In the genomic region with DNA sequence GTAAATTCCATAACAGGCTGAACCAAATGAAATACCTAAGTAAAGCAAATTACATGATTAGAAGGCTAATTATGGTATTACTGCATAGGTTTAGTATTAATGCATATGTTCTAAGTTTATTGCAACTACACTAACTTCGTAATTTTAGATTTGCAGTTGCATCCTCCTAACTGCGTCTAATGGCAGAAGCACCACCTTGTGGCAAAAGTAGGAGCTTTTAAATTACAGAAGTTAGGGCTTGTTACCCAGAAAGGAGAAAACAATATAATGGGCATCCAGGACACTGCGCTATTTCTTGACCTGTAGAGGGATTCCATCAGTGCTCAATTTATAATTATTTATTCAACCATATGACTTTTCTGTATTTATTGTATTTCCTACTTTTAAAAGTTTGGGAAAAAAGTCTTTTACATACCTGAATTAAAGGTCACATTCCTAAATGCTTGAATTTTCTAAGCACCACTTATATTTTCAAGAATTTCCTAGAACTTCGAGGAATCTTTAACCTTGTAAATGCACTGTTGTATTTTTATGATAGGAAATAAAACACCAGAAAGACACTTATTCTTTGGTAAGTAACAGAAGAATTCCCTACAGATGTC, we compare ENCODE assay signal across 9 cellular contexts. TPM values are rescaled to one million over a fixed set of nuclear protein-coding genes. Genes with fewer than 3 reads are reported as not detected.
A peak's percentile ranks its signal among the peaks of the same experiment; 100 is the strongest.
DNase-seq lines count a peak whose midpoint lies in the region; ATAC-seq, FAIRE-seq and TF ChIP-seq lines count a peak whose summit lies in the region.
"Had no signal": no experiment of that assay in that cellular context is flagged by ENCODE, and none has a peak within 500 bp of the region (broad histone marks: within the 10 kb centered on the region; RNA-seq: fewer than 3 reads in every experiment).

No MANE protein-coding gene starts in this region.

- no peak overlapping the region for H3K4me3 Mint-ChIP-seq in mesothelial cell of epicardium
- no peak overlapping the region for H3K4me3 Mint-ChIP-seq in T-helper 2 cell treated with Interferon-gamma antibody and Interleukin-4, amounts not matched to agents 5 μg/mL and 100 μg/mL, for 36 hours
- H3K4me3 Mint-ChIP-seq: stimulated activated naive B cell treated with anti-CD40 and anti-IgM and Interleukin-4, amounts not matched to agents 10 μg/mL and 1 μg/mL and 100 μg/mL, for 72 hours had no signal

- DNase-seq in D721Med (ENCODE audit: insufficient read length, low spot score) (no peak), LNCaP clone FGC (ENCODE audit: low read depth) (peak; percentile 2), breast epithelium (ENCODE audit: low spot score in 2 of 2) (no peak), mesothelial cell of epicardium (ENCODE audit: low spot score in 2 of 2, unreplicated experiment in 2 of 2) (no peak), activated gamma-delta T cell (lab: John Stamatoyannopoulos, UW) (no peak)
- no peak for DNase-seq in T-helper 2 cell treated with Interferon-gamma antibody and Interleukin-4, amounts not matched to agents 5 μg/mL and 100 μg/mL, for 36 hours (ENCODE audit: low spot score)
- DNase-seq: stimulated activated naive B cell treated with anti-CD40 and anti-IgM and Interleukin-4, amounts not matched to agents 10 μg/mL and 1 μg/mL and 100 μg/mL, for 72 hours had no signal

- no peak overlapping the region for H3K27ac Mint-ChIP-seq in mesothelial cell of epicardium
- H3K27ac Mint-ChIP-seq in T-helper 2 cell treated with Interferon-gamma antibody and Interleukin-4, amounts not matched to agents 5 μg/mL and 100 μg/mL, for 36 hours = no peak overlapping the region
- H3K27ac Mint-ChIP-seq: stimulated activated naive B cell treated with anti-CD40 and anti-IgM and Interleukin-4, amounts not matched to agents 10 μg/mL and 1 μg/mL and 100 μg/mL, for 72 hours had no signal

- H3K4me1 Mint-ChIP-seq in mesothelial cell of epicardium = no peaks in the 10 kb centered on the region
- H3K4me1 Mint-ChIP-seq in T-helper 2 cell treated with Interferon-gamma antibody and Interleukin-4, amounts not matched to agents 5 μg/mL and 100 μg/mL, for 36 hours (ENCODE audit: low read depth) = peaks cover 1% of the 10 kb centered on the region
- H3K4me1 Mint-ChIP-seq: stimulated activated naive B cell treated with anti-CD40 and anti-IgM and Interleukin-4, amounts not matched to agents 10 μg/mL and 1 μg/mL and 100 μg/mL, for 72 hours had no signal

- intact Hi-C loops in breast epithelium (cut with DNase I; ENCODE audit: low total_unique reads) = no loop called here

- peaks cover 5% of the 10 kb centered on the region for H3K36me3 ChIP-seq in breast epithelium

- ATAC-seq in HG03439 (IDR thresholded peaks at IDR 0.05; ENCODE audit: unreplicated experiment) = no peak
- no peak for ATAC-seq in HG03460 (IDR thresholded peaks at IDR 0.05; ENCODE audit: unreplicated experiment)

- no peaks in the 10 kb centered on the region for H3K9me3 ChIP-seq in breast epithelium

- peaks cover 10% of the 10 kb centered on the region for H3K36me3 Mint-ChIP-seq in mesothelial cell of epicardium
- H3K36me3 Mint-ChIP-seq in T-helper 2 cell treated with Interferon-gamma antibody and Interleukin-4, amounts not matched to agents 5 μg/mL and 100 μg/mL, for 36 hours (ENCODE audit: low read depth) = peaks cover 20% of the 10 kb centered on the region

- no peak overlapping the region for H3K27ac ChIP-seq in breast epithelium

- no peaks in the 10 kb centered on the region for H3K27me3 Mint-ChIP-seq in mesothelial cell of epicardium (ENCODE audit: low read depth)
- no peaks in the 10 kb centered on the region for H3K27me3 Mint-ChIP-seq in T-helper 2 cell treated with Interferon-gamma antibody and Interleukin-4, amounts not matched to agents 5 μg/mL and 100 μg/mL, for 36 hours (ENCODE audit: low read depth)
- H3K27me3 Mint-ChIP-seq: stimulated activated naive B cell treated with anti-CD40 and anti-IgM and Interleukin-4, amounts not matched to agents 10 μg/mL and 1 μg/mL and 100 μg/mL, for 72 hours had no signal

- H3K4me3 ChIP-seq in LNCaP clone FGC (ENCODE audit: low read depth, low read length) (no peak overlapping the region), breast epithelium (no peak overlapping the region)

- TF ChIP-seq POLR2A in breast epithelium (IDR thresholded peaks at IDR 0.05) = no peak

- no peaks in the 10 kb centered on the region for H3K27me3 ChIP-seq in breast epithelium

- no peaks in the 10 kb centered on the region for H3K9me3 Mint-ChIP-seq in mesothelial cell of epicardium
- no peaks in the 10 kb centered on the region for H3K9me3 Mint-ChIP-seq in T-helper 2 cell treated with Interferon-gamma antibody and Interleukin-4, amounts not matched to agents 5 μg/mL and 100 μg/mL, for 36 hours
- H3K9me3 Mint-ChIP-seq: stimulated activated naive B cell treated with anti-CD40 and anti-IgM and Interleukin-4, amounts not matched to agents 10 μg/mL and 1 μg/mL and 100 μg/mL, for 72 hours had no signal

- TF ChIP-seq CTCF in D721Med (IDR thresholded peaks at IDR 0.05; ENCODE audit: insufficient read depth, missing control alignments) = peak; percentile 55
- TF ChIP-seq CTCF in LNCaP clone FGC (IDR thresholded peaks at IDR 0.05; ENCODE audit: control insufficient read depth, extremely low read depth, insufficient read depth) = peak; percentile 57
- peak in 2 of 3 donors; percentile 28 to 43 for TF ChIP-seq CTCF in breast epithelium (IDR thresholded peaks at IDR 0.05)
- TF ChIP-seq CTCF in mesothelial cell of epicardium (IDR thresholded peaks at IDR 0.05; ENCODE audit: unreplicated experiment) = peak; percentile 53

- H3K4me1 ChIP-seq in breast epithelium = no peaks in the 10 kb centered on the region

- no peak for FAIRE-seq in D721Med (lab: Jason Lieb, UNC)

RNA-seq across cellular contexts. Expression of a gene that starts 16.3 kb away (rescaled TPM):
- total RNA-seq in breast epithelium = 1 to 10 TPM in 1 of 3 donors, under 1 TPM in 1, not detected in 1; 0.15 to 3.3 TPM
- total RNA-seq in mesothelial cell of epicardium = 0.09 to 0.18 TPM (median 0.11 TPM) in 3 replicates
